Comparison of ENCODE assay signal across 2 cellular contexts in genomic region chr9:114401344-114401743, GRCh38.
TF ChIP-seq lines count a peak whose summit lies in the region.

No MANE protein-coding gene starts in this region.

TF ChIP-seq in HepG2, 621 proteins besides CTCF, POLR2A, EP300 and RAD21 (continues in another document):
- TF ChIP-seq STAT5B (CRISPR knock-in tag; IDR thresholded peaks at IDR 0.05) (no peak), THAP11 (CRISPR knock-in tag; IDR thresholded peaks at IDR 0.05) (peak; percentile 36; the same call in 1 of the 2 replicates), NCOA2 (CRISPR knock-in tag; IDR thresholded peaks at IDR 0.05) (no peak), XRCC5 (optimal IDR thresholded peaks at IDR 0.05; ENCODE audit: low read length) (peak; percentile 13), CCDC6 (CRISPR knock-in tag; IDR thresholded peaks at IDR 0.05) (0 out of 2 replicates have a peak, but pooled peaks have one; percentile 38), PBX2 (CRISPR knock-in tag; IDR thresholded peaks at IDR 0.05) (peak; percentile 78), NPAS2 (CRISPR knock-in tag; IDR thresholded peaks at IDR 0.05; ENCODE audit: borderline replicate concordance) (no peak), PITX1 (CRISPR knock-in tag; IDR thresholded peaks at IDR 0.05) (0 out of 2 replicates have a peak, but pooled peaks have one; percentile 33), ZNF292 (CRISPR knock-in tag; IDR thresholded peaks at IDR 0.05; ENCODE audit: borderline replicate concordance, low read depth) (peak; percentile 68; the same call in 1 of the 2 replicates), SOX13 (IDR thresholded peaks at IDR 0.05) (no peak), SOX13 (CRISPR knock-in tag; conservative IDR thresholded peaks at IDR 0.05 in 1 of 2, IDR thresholded peaks at IDR 0.05 in 1 of 2) (peak in 1 of 2 experiments; percentile 19; a peak in 1 of 4 replicates), ZNF646 (CRISPR knock-in tag; IDR thresholded peaks at IDR 0.05) (no peak), ZNF766 (CRISPR knock-in tag; IDR thresholded peaks at IDR 0.05; ENCODE audit: borderline replicate concordance) (no peak), ZNF644 (CRISPR knock-in tag; IDR thresholded peaks at IDR 0.05; ENCODE audit: low read depth) (peak; percentile 31; the same call in 1 of the 2 replicates), ARID2 (CRISPR knock-in tag; IDR thresholded peaks at IDR 0.05; ENCODE audit: borderline replicate concordance) (no peak), ETV5 (CRISPR knock-in tag; IDR thresholded peaks at IDR 0.05; ENCODE audit: borderline replicate concordance) (peak; percentile 58; the same call in 1 of the 2 replicates)
- TF ChIP-seq, protein P1, sequence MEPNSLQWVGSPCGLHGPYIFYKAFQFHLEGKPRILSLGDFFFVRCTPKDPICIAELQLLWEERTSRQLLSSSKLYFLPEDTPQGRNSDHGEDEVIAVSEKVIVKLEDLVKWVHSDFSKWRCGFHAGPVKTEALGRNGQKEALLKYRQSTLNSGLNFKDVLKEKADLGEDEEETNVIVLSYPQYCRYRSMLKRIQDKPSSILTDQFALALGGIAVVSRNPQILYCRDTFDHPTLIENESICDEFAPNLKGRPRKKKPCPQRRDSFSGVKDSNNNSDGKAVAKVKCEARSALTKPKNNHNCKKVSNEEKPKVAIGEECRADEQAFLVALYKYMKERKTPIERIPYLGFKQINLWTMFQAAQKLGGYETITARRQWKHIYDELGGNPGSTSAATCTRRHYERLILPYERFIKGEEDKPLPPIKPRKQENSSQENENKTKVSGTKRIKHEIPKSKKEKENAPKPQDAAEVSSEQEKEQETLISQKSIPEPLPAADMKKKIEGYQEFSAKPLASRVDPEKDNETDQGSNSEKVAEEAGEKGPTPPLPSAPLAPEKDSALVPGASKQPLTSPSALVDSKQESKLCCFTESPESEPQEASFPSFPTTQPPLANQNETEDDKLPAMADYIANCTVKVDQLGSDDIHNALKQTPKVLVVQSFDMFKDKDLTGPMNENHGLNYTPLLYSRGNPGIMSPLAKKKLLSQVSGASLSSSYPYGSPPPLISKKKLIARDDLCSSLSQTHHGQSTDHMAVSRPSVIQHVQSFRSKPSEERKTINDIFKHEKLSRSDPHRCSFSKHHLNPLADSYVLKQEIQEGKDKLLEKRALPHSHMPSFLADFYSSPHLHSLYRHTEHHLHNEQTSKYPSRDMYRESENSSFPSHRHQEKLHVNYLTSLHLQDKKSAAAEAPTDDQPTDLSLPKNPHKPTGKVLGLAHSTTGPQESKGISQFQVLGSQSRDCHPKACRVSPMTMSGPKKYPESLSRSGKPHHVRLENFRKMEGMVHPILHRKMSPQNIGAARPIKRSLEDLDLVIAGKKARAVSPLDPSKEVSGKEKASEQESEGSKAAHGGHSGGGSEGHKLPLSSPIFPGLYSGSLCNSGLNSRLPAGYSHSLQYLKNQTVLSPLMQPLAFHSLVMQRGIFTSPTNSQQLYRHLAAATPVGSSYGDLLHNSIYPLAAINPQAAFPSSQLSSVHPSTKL (CRISPR knock-in tag; IDR thresholded peaks at IDR 0.05) = peak; percentile 53

TF ChIP-seq in K562, 482 proteins besides CTCF, POLR2A, EP300 and RAD21:
- TF ChIP-seq KHSRP (IDR thresholded peaks at IDR 0.05) = no peak
- TF ChIP-seq COPS2 (conservative IDR thresholded peaks at IDR 0.05) = no peak
- no peak for TF ChIP-seq ZNF57 (CRISPR knock-in tag; IDR thresholded peaks at IDR 0.05)
- peak; percentile 61 for TF ChIP-seq PKNOX1 (IDR thresholded peaks at IDR 0.05)
- TF ChIP-seq ZNF584 (CRISPR knock-in tag; IDR thresholded peaks at IDR 0.05; ENCODE audit: low read depth) = no peak
